In the genomic region with DNA sequence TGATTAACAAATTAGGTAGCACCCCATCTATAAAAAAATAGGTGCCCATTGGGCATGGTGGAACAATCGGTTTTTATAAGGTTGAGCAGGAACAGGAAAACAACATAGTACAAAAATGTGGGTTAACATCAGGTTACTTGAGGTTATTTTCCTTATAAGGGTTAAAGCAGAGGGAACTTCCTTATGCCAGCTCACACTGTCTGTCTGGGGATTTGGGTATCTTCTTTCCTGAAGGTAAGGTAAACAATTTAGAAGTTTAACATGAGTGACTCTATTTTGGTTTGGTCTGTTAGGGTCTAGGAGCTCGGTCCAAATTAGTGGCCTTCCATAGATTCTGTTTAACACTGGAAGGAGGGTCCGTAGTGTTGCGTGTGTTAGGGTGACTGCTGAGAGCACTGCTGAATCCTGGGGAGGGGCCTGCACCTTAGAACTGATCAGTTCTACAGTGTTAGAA, we compare ENCODE assay signal across 8 cellular contexts. TPM values are rescaled to one million over a fixed set of nuclear protein-coding genes. Genes with fewer than 3 reads are reported as not detected.
DNase-seq lines count a peak whose midpoint lies in the region; ATAC-seq and TF ChIP-seq lines count a peak whose summit lies in the region.

No MANE protein-coding gene starts in this region.

- ATAC-seq in HG02571 (IDR thresholded peaks at IDR 0.05; ENCODE audit: unreplicated experiment) = no peak

- POLR2A ChIA-PET in PC-9 (lab: Charles Lee; ENCODE audit: unreplicated experiment) = interaction anchor here (0.6 to 0.8 kb wide), 2 partner anchors 249 to 800 kb away, joined by 5 to 8 read pairs; no protein-coding TSS in a partner anchor

- H3K4me1 Mint-ChIP-seq in activated naive CD4-positive, alpha-beta T cell treated with anti-CD3 and anti-CD28 coated beads, Interleukin-2, amount 50 U/mL, for 24 hours = peaks cover 90% of the 10 kb centered on the region

- intact Hi-C loops in PC-9 (cut with micrococcal nuclease; ENCODE audit: unreplicated experiment) = loop anchor here (2.0 kb wide), 1 partner anchor 26 kb away; no protein-coding TSS in a partner anchor
- intact Hi-C loops in esophagus muscularis mucosa (cut with DNase I) = no loop called here
- intact Hi-C loops in spleen (cut with DNase I; ENCODE audit: low total_unique reads) = loop anchor here (5.0 kb wide), 1 partner anchor 107 kb away; no protein-coding TSS in a partner anchor

- H3K27me3 Mint-ChIP-seq in activated naive CD4-positive, alpha-beta T cell treated with anti-CD3 and anti-CD28 coated beads, Interleukin-2, amount 50 U/mL, for 24 hours = no peaks in the 10 kb centered on the region

- no peak overlapping the region for H2AFZ ChIP-seq in PC-9

- CTCF ChIA-PET in PC-9 (lab: Charles Lee) = no interaction called here

- H3K27ac ChIP-seq in PC-9 (peak overlapping the region; percentile 97), esophagus muscularis mucosa (replicated peaks in 1 of 4) (peak overlapping the region; percentile 89 to 98 (median 94)), spleen (peak overlapping the region; percentile 15 to 97 (median 84))

- H3K4me1 ChIP-seq in PC-9 (replicated peaks; ENCODE audit: insufficient read depth) (peaks cover 87% of the 10 kb centered on the region), esophagus muscularis mucosa (peaks cover 83 to 100% (median 100%) of the 10 kb centered on the region in 4 donors), spleen (peaks cover 76 to 100% (median 99%) of the 10 kb centered on the region in 6 donors)

- peak overlapping the region; percentile 90 for H3K4me3 Mint-ChIP-seq in activated naive CD4-positive, alpha-beta T cell treated with anti-CD3 and anti-CD28 coated beads, Interleukin-2, amount 50 U/mL, for 24 hours

- peaks cover 95% of the 10 kb centered on the region for H3K79me2 ChIP-seq in PC-9 (ENCODE audit: low read depth)

- H3F3A ChIP-seq in PC-9 (ENCODE audit: insufficient read depth, low read depth) = peaks cover 91% of the 10 kb centered on the region

- TF ChIP-seq EP300 in esophagus muscularis mucosa (IDR thresholded peaks at IDR 0.05) = no peak

- H4K20me1 ChIP-seq in PC-9 (ENCODE audit: insufficient read depth) = no peaks in the 10 kb centered on the region

- H3K4me3 ChIP-seq in PC-9 (peak overlapping the region; percentile 32; the same call in 1 of the 2 replicates), esophagus muscularis mucosa (peak overlapping the region in 2 of 4 donors; percentile 12 to 22), spleen (peak overlapping the region in 6 of 8 donors; percentile 4 to 64 (median 28))

- H3K36me3 ChIP-seq in PC-9 (ENCODE audit: low read depth) = peaks cover 26% of the 10 kb centered on the region
- no peaks in the 10 kb centered on the region for H3K36me3 ChIP-seq in esophagus muscularis mucosa
- peaks cover 0 to 50% (median 2%) of the 10 kb centered on the region in 6 donors for H3K36me3 ChIP-seq in spleen

- H3K9me2 ChIP-seq in PC-9 (ENCODE audit: insufficient read depth) = no peaks in the 10 kb centered on the region

- H3K9me3 Mint-ChIP-seq in activated naive CD4-positive, alpha-beta T cell treated with anti-CD3 and anti-CD28 coated beads, Interleukin-2, amount 50 U/mL, for 24 hours = no peaks in the 10 kb centered on the region

- TF ChIP-seq POLR2A in esophagus muscularis mucosa (IDR thresholded peaks at IDR 0.05; ENCODE audit: low read depth) (no peak), spleen (IDR thresholded peaks at IDR 0.05) (no peak)

- H3K4me2 ChIP-seq in PC-9 = peak overlapping the region; percentile 58

- H3K27ac Mint-ChIP-seq in activated naive CD4-positive, alpha-beta T cell treated with anti-CD3 and anti-CD28 coated beads, Interleukin-2, amount 50 U/mL, for 24 hours = peak overlapping the region; percentile 100

- peaks cover 23% of the 10 kb centered on the region for H3K36me3 Mint-ChIP-seq in activated naive CD4-positive, alpha-beta T cell treated with anti-CD3 and anti-CD28 coated beads, Interleukin-2, amount 50 U/mL, for 24 hours

- 68% methylated on average over 4 of the region's 4 CpGs for WGBS in esophagus muscularis mucosa
- 43 to 53% (median 49%) methylated on average over 4 of the region's 4 CpGs for WGBS in spleen, 5 donors

- TF ChIP-seq CTCF in PC-9 (conservative IDR thresholded peaks at IDR 0.05) = no peak
- TF ChIP-seq CTCF in esophagus muscularis mucosa (IDR thresholded peaks at IDR 0.05) = no peak
- peak in 1 of 11 experiments; percentile 6 for TF ChIP-seq CTCF in spleen (IDR thresholded peaks at IDR 0.05 in 8 of 11, conservative IDR thresholded peaks at IDR 0.05 in 3 of 11)

- DNase-seq in activated naive CD4-positive, alpha-beta T cell (lab: John Stamatoyannopoulos, UW) = no peak
- DNase-seq in PC-9 = peak in 1 of 2 experiments; percentile 63
- no peak for DNase-seq in esophagus muscularis mucosa (ENCODE audit: extremely low spot score)
- no peak for DNase-seq in spleen
- no peak for DNase-seq in hepatic stellate cell (ENCODE audit: low spot score)
- no peak for DNase-seq in C1 segment of cervical spinal cord (lab: John Stamatoyannopoulos, UW)

- no peaks in the 10 kb centered on the region for H3K9me3 ChIP-seq in PC-9 (ENCODE audit: insufficient read depth, low read depth)
- H3K9me3 ChIP-seq in esophagus muscularis mucosa = no peaks in the 10 kb centered on the region
- H3K9me3 ChIP-seq in spleen = no peaks in the 10 kb centered on the region

- H3K27me3 ChIP-seq in PC-9 (ENCODE audit: insufficient read depth, low read depth) (no peaks in the 10 kb centered on the region), esophagus muscularis mucosa (no peaks in the 10 kb centered on the region), spleen (replicated peaks in 1 of 7) (no peaks in the 10 kb centered on the region)

- BruUV-seq in PC-9 (replicated peaks; lab: Mats Ljungman, UMichigan) = no TSS peak

RNA-seq across cellular contexts. Expression of a gene that starts 14.7 kb away (rescaled TPM):
- total RNA-seq in PC-9 (2021) (105 and 120 TPM in 2 replicates), esophagus muscularis mucosa (10 to 100 TPM; 54.3 to 86.0 (median 62.8) TPM), spleen (100 to 1,000 TPM; 160 to 232 (median 204) TPM)
- 10 to 100 TPM; 37.3 to 44.0 (median 43.2) TPM for polyA plus RNA-seq in spleen
